Comparison of ENCODE assay signal across 9 cellular contexts in the genomic region with DNA sequence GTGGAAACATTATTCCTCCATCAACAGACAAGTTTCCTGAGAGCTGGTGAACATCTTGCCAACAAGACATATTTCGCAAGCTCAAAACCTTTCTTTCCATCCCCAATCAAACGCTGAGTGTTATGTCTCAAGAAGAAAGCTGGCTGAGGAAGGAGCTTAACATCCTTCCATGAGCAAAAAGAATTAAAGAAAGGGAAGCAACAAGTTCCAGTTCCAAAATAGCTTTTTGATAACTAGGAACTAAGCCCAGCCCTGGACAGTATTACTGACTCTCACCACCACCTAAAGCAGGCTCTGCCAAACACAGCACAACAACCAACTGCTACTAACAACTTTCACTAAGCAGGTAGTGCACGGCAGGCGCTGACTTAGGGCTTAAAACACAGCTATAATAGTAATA. TPM values are rescaled to one million over a fixed set of nuclear protein-coding genes. Genes with fewer than 3 reads are reported as not detected.
DNase-seq lines count a peak whose midpoint lies in the region; ATAC-seq and TF ChIP-seq lines count a peak whose summit lies in the region.
"Had no signal": no experiment of that assay in that cellular context is flagged by ENCODE, and none has a peak within 500 bp of the region (broad histone marks: within the 10 kb centered on the region; RNA-seq: fewer than 3 reads in every experiment).

No MANE protein-coding gene starts in this region.

- H3K36me3 ChIP-seq in esophagus (ENCODE audit: control insufficient read depth in 2 of 2, insufficient read depth in 2 of 2, low read length in 1 of 2), result peaks cover 0 to 7% of the 10 kb centered on the region in 2 donors
- H3K36me3 ChIP-seq in neutrophil, result peaks cover 26% of the 10 kb centered on the region

- H3K4me3 ChIP-seq in AG04449 (ENCODE audit: low read depth, low read length) (no peak overlapping the region), esophagus (ENCODE audit: low read depth in 1 of 2, low read length in 2 of 2) (no peak overlapping the region), neutrophil (ENCODE audit: low read depth in 1 of 2, low read length in 1 of 2) (no peak overlapping the region)

- POLR2A ChIA-PET in AG04449 (lab: Yijun Ruan, JAX), result interaction anchor here (0.9 to 2.5 kb wide), 3 partner anchors 7 to 36 kb away, joined by 3 to 6 read pairs (median 3); no protein-coding TSS in a partner anchor

- CTCF ChIA-PET in AG04449 (lab: Yijun Ruan, JAX), result interaction anchor here (0.9 to 3.9 kb wide), 7 partner anchors 8 to 219 kb away, joined by 3 to 20 read pairs (median 5); no protein-coding TSS in a partner anchor

- H3K27ac ChIP-seq in esophagus (ENCODE audit: low read depth in 2 of 2, low read length in 1 of 2) (peak overlapping the region; percentile 76 to 83), neutrophil (peak overlapping the region; percentile 80)

- peaks cover 23 to 40% of the 10 kb centered on the region in 2 donors for H3K4me1 ChIP-seq in esophagus (ENCODE audit: control insufficient read depth in 2 of 2, insufficient read depth in 2 of 2, low read length in 1 of 2)
- H3K4me1 ChIP-seq in neutrophil (ENCODE audit: control insufficient read depth in 1 of 2, insufficient read depth in 1 of 2, low read depth in 1 of 2, low read length in 1 of 2), result peaks cover 28 to 30% of the 10 kb centered on the region in 2 experiments

- ATAC-seq in GM21526 (IDR thresholded peaks at IDR 0.05; ENCODE audit: low FRiP score, unreplicated experiment), result no peak

- 29 to 35% methylated on average over 4 of the region's 4 CpGs for WGBS in esophagus, 2 donors

- H3K9me3 ChIP-seq in esophagus (ENCODE audit: control insufficient read depth in 2 of 2, insufficient read depth in 1 of 2, low read depth in 1 of 2, low read length in 1 of 2) (no peaks in the 10 kb centered on the region), neutrophil (no peaks in the 10 kb centered on the region)

- H3K27me3 ChIP-seq in esophagus (ENCODE audit: control insufficient read depth in 1 of 2, insufficient read depth in 2 of 2, low read length in 2 of 2) (no peaks in the 10 kb centered on the region), neutrophil (no peaks in the 10 kb centered on the region)

- TF ChIP-seq CTCF in AG04449 (IDR thresholded peaks at IDR 0.05; ENCODE audit: insufficient read depth, low read length, missing control alignments), result no peak
- TF ChIP-seq CTCF in neutrophil (IDR thresholded peaks at IDR 0.05), result no peak

- DNase-seq in AG04449 (ENCODE audit: low read depth, low spot score), result peak; percentile 52
- peak; percentile 61 for DNase-seq in NOMO-1 treated with DMSO at 0.1 percent for 48 hours (lab: John Stamatoyannopoulos, UW; ENCODE audit: unreplicated experiment)
- DNase-seq in DMS79 (lab: John Stamatoyannopoulos, UW), result no peak
- no peak for DNase-seq in SW480 (ENCODE audit: low spot score)
- no peak for DNase-seq in NCI-H510A treated with DMSO at 0.1 percent for 48 hours (lab: John Stamatoyannopoulos, UW)
- DNase-seq: effector CD8-positive, alpha-beta T cell had no signal

RNA-seq across cellular contexts. Expression of gene CAPZB, which starts 50.2 kb away (rescaled TPM):
- 100 to 1,000 TPM; 221 to 272 TPM for polyA plus RNA-seq in esophagus

Comparison
In these comparisons a context has a peak if more than half of its experiments do, and no peak if none do; other contexts are left out.
1. DNase-seq: peak in AG04449 (single experiment) and NOMO-1 treated with DMSO at 0.1 percent for 48 hours (single experiment); none in DMS79 (single experiment), SW480 (single experiment) and NCI-H510A treated with DMSO at 0.1 percent for 48 hours (single experiment).